8 cellular contexts compared by ENCODE assay signal in the genomic region with DNA sequence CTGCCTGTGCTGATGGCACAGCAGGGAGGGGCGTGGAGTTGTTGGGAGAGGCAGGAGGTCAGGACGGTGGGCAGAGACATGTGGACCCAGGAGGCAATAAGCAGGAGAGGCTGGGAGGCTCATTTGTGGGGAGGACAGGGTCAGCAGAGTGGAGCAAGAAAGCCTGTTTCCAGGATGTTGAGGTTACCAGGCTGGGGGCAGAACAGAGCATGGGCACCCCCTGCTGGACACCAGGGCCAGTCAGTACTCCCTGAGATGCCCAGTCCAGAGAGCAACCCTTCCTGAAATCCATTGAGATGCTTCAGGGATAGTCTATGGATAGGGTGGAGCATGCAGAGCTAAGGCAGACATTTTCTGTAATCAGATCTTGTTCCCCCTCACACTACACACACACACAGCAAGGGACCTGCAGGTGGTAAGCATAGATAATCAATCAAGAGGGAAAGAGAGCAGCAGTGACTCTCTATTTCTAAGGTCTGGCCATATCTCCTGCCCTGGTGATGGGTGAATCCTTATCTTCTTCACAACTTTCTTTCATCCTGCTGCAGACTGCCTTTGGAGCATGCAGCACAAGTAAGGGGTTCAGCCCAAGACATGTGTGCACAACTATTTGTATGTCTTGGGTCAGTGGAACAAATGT. TPM values are rescaled to one million over a fixed set of nuclear protein-coding genes. Genes with fewer than 3 reads are reported as not detected.
DNase-seq lines count a peak whose midpoint lies in the region; ATAC-seq and TF ChIP-seq lines count a peak whose summit lies in the region.

No MANE protein-coding gene starts in this region.

- H3K56ac ChIP-seq in mesendoderm (ENCODE audit: low read length): no peak overlapping the region

- peak; percentile 73 for TF ChIP-seq RAD21 in HCT116 (IDR thresholded peaks at IDR 0.05; ENCODE audit: low read depth)

- H3K4me1 ChIP-seq in HCT116 (ENCODE audit: control insufficient read depth in 1 of 2, insufficient read depth in 2 of 2, low read length in 2 of 2) (no peaks in the 10 kb centered on the region), RWPE2 (ENCODE audit: insufficient read depth, poor library complexity, severe bottlenecking) (no peaks in the 10 kb centered on the region), mesendoderm (ENCODE audit: control insufficient read depth, low read depth, low read length) (no peaks in the 10 kb centered on the region), upper lobe of left lung (peaks cover 0 to 11% (median 3%) of the 10 kb centered on the region in 4 donors)

- no peak overlapping the region for H4K8ac ChIP-seq in mesendoderm (ENCODE audit: low read depth, low read length)

- no peak overlapping the region for H2AFZ ChIP-seq in HCT116 (ENCODE audit: low read depth, low read length, poor library complexity, severe bottlenecking)

- no peak overlapping the region for H2BK5ac ChIP-seq in mesendoderm (ENCODE audit: low read length)

- CTCF ChIA-PET in HCT116 (lab: Charles Lee): interaction anchor here (1.3 to 1.9 kb wide), 2 partner anchors 516 to 530 kb away, joined by 3 to 6 read pairs; no protein-coding TSS in a partner anchor

- TF ChIP-seq EP300 in upper lobe of left lung (IDR thresholded peaks at IDR 0.05): no peak

- H3K23ac ChIP-seq in mesendoderm (ENCODE audit: low read length): no peak overlapping the region

- no CpG with 5 or more reads among the region's 2 CpGs for WGBS in mesendoderm (ENCODE audit: extremely low coverage, insufficient coverage, low lambda C conversion rate)
- WGBS in upper lobe of left lung, 2 donors: 53 to 63% methylated on average over 2 of the region's 2 CpGs

- H3K4me3 ChIP-seq in HCT116 (replicated peaks in 1 of 2; ENCODE audit: low read depth in 1 of 2, low read length in 2 of 2): no peak overlapping the region
- H3K4me3 ChIP-seq in RWPE2 (ENCODE audit: severe bottlenecking): no peak overlapping the region
- no peak overlapping the region for H3K4me3 ChIP-seq in mesendoderm (ENCODE audit: low read length)
- H3K4me3 ChIP-seq in upper lobe of left lung: no peak overlapping the region

- H3K9ac ChIP-seq in HCT116 (ENCODE audit: low read length) (no peak overlapping the region), mesendoderm (ENCODE audit: low read length) (no peak overlapping the region)

- H4K5ac ChIP-seq in mesendoderm (ENCODE audit: low read length): no peak overlapping the region

- intact Hi-C loops in HCT116 (cut with micrococcal nuclease): loop anchor here (1.0 kb wide), 3 partner anchors 515 to 544 kb away; no protein-coding TSS in a partner anchor

- no peaks in the 10 kb centered on the region for H3K9me2 ChIP-seq in HCT116 (ENCODE audit: insufficient read depth)

- TF ChIP-seq POLR2A in HCT116 (IDR thresholded peaks at IDR 0.05; ENCODE audit: borderline replicate concordance, extremely low read depth, insufficient read depth, insufficient read length) (no peak), upper lobe of left lung (IDR thresholded peaks at IDR 0.05) (no peak)

- no peak overlapping the region for H3K4ac ChIP-seq in mesendoderm (ENCODE audit: low read depth, low read length)

- RAD21 ChIA-PET in HCT116 (lab: Charles Lee; ENCODE audit: low non-redundant PET in 1 of 2, low total read pairs in 2 of 2, uncharacterized antibody in 2 of 2, unreplicated experiment in 2 of 2): no interaction called here

- H3K27me3 ChIP-seq in HCT116 (ENCODE audit: insufficient read depth, low read length) (peaks cover 28% of the 10 kb centered on the region), RWPE2 (ENCODE audit: insufficient read depth, poor library complexity, severe bottlenecking) (no peaks in the 10 kb centered on the region), mesendoderm (ENCODE audit: insufficient read depth, low read length, poor library complexity) (no peaks in the 10 kb centered on the region), upper lobe of left lung (no peaks in the 10 kb centered on the region)

- H3K36me3 ChIP-seq in HCT116 (ENCODE audit: control insufficient read depth in 1 of 2, insufficient read depth in 2 of 2, low read length in 2 of 2) (no peaks in the 10 kb centered on the region), RWPE2 (ENCODE audit: low read depth) (no peaks in the 10 kb centered on the region), mesendoderm (ENCODE audit: control insufficient read depth, insufficient read depth, low read length) (no peaks in the 10 kb centered on the region), upper lobe of left lung (peaks cover 4 to 11% (median 6%) of the 10 kb centered on the region in 4 donors)

- no peak overlapping the region for H3K18ac ChIP-seq in mesendoderm (ENCODE audit: low read length)

- H4K20me1 ChIP-seq in HCT116 (ENCODE audit: insufficient read depth): no peaks in the 10 kb centered on the region

- H3K4me2 ChIP-seq in HCT116 (ENCODE audit: low read length) (no peak overlapping the region), mesendoderm (ENCODE audit: low read length) (no peak overlapping the region)

- peak; percentile 95 for ATAC-seq in HCT116
- ATAC-seq in RWPE2 (ENCODE audit: low read depth): peak; percentile 56
- peak; percentile 79 to 86 for ATAC-seq in upper lobe of left lung (ENCODE audit: low FRiP score in 2 of 2)

- H2AK5ac ChIP-seq in mesendoderm (ENCODE audit: low read length): no peak overlapping the region

- BruUV-seq in HCT116 (replicated peaks; lab: Mats Ljungman, UMichigan): no TSS peak

- no peak overlapping the region for H3K27ac ChIP-seq in HCT116 (ENCODE audit: low read depth, low read length)
- no peak overlapping the region for H3K27ac ChIP-seq in RWPE2 (ENCODE audit: poor library complexity, severe bottlenecking)
- H3K27ac ChIP-seq in mesendoderm (ENCODE audit: low read depth, low read length): no peak overlapping the region
- H3K27ac ChIP-seq in upper lobe of left lung: peak overlapping the region in 1 of 4 donors; percentile 30

- H3K9me3 ChIP-seq in HCT116 (ENCODE audit: control insufficient read depth in 1 of 2, insufficient read depth in 1 of 2, low read depth in 1 of 2, low read length in 2 of 2) (no peaks in the 10 kb centered on the region), RWPE2 (ENCODE audit: severe bottlenecking) (no peaks in the 10 kb centered on the region), upper lobe of left lung (no peaks in the 10 kb centered on the region)

- DNase-seq in DMS 273 (lab: John Stamatoyannopoulos, UW; ENCODE audit: unreplicated experiment) (peak; percentile 73), HCT116 (ENCODE audit: low read depth, low spot score) (peak; percentile 6), RWPE2 (ENCODE audit: low spot score) (no peak), epidermal melanocyte (ENCODE audit: insufficient read length, low spot score) (peak; percentile 73), mesendoderm (peak; percentile 72), upper lobe of left lung (peak in 1 of 2 donors; percentile 72), DMS79 (lab: John Stamatoyannopoulos, UW) (no peak)
- DNase-seq in activated effector memory CD4-positive, alpha-beta T cell treated with anti-CD3 and anti-CD28 coated beads, Interleukin-2, amount 50 U/mL, for 16 hours: no peak

- H3K79me2 ChIP-seq in HCT116 (ENCODE audit: insufficient read depth, low read length) (no peaks in the 10 kb centered on the region), mesendoderm (ENCODE audit: control insufficient read depth, insufficient read depth, low read length) (no peaks in the 10 kb centered on the region)

- H2BK120ac ChIP-seq in mesendoderm (ENCODE audit: low read depth, low read length): no peak overlapping the region

- H2BK15ac ChIP-seq in mesendoderm (replicated peaks; ENCODE audit: low read depth): no peak overlapping the region

- POLR2A ChIA-PET in HCT116 (lab: Charles Lee): no interaction called here

- H3K79me1 ChIP-seq in mesendoderm (ENCODE audit: low read length): no peaks in the 10 kb centered on the region

- TF ChIP-seq CTCF in HCT116 (IDR thresholded peaks at IDR 0.05 in 2 of 3, conservative IDR thresholded peaks at IDR 0.05 in 1 of 3; ENCODE audit: borderline replicate concordance in 1 of 3, insufficient read depth in 1 of 3, low read depth in 2 of 3, low read length in 2 of 3) (peak; percentile 47 to 71 (median 66); a peak in 5 of 6 replicates), RWPE2 (IDR thresholded peaks at IDR 0.05; ENCODE audit: poor library complexity, severe bottlenecking) (peak; percentile 25), upper lobe of left lung (IDR thresholded peaks at IDR 0.05) (peak; percentile 56 to 81 (median 59))

TF ChIP-seq in HCT116, 20 proteins besides CTCF, POLR2A, EP300 and RAD21 (continues in another document):
- TF ChIP-seq POLR2AphosphoS5 (IDR thresholded peaks at IDR 0.05; ENCODE audit: low read depth, low read length) (no peak), YY1 (IDR thresholded peaks at IDR 0.05; ENCODE audit: extremely low read depth, insufficient replicate concordance, low read depth, low read length) (no peak), CBX3 (IDR thresholded peaks at IDR 0.05; ENCODE audit: low read depth) (no peak)
- TF ChIP-seq, protein P1, sequence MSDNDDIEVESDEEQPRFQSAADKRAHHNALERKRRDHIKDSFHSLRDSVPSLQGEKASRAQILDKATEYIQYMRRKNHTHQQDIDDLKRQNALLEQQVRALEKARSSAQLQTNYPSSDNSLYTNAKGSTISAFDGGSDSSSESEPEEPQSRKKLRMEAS (IDR thresholded peaks at IDR 0.05): no peak

RNA-seq across cellular contexts. Expression of a gene that starts 41.7 kb away (rescaled TPM):
- total RNA-seq in HCT116 (2021; ENCODE audit: unreplicated experiment) (9.3 TPM), upper lobe of left lung (10 to 100 TPM; 15.0 to 49.2 (median 26.3) TPM)
- polyA plus RNA-seq in HCT116 (2012): 7.8 TPM in 2 replicates
- polyA plus RNA-seq in mesendoderm (2013, experiment 1 of 2): 8.3 TPM
- 8.7 TPM for polyA plus RNA-seq in mesendoderm (2013, experiment 2 of 2)

Comparison
In these comparisons a context has a peak if more than half of its experiments do, and no peak if none do; other contexts are left out.
1. DNase-seq: peak in DMS 273 (single experiment), HCT116 (single experiment), epidermal melanocyte (single experiment) and mesendoderm (single experiment); none in RWPE2 (single experiment), activated effector memory CD4-positive, alpha-beta T cell treated with anti-CD3 and anti-CD28 coated beads, Interleukin-2, amount 50 U/mL, for 16 hours (single experiment) and DMS79 (single experiment).
2. Peak in every context shown above with its lines, with median percentiles within 50 percentile points of each other: ATAC-seq and CTCF ChIP-seq.